8 cellular contexts compared by ENCODE assay signal in genomic region chrX:130539721-130540321, GRCh38.
DNase-seq lines count a peak whose midpoint lies in the region; ATAC-seq and TF ChIP-seq lines count a peak whose summit lies in the region.

No MANE protein-coding gene starts in this region.

- no peaks in the 10 kb centered on the region for H3K79me2 ChIP-seq in OCI-LY1 (ENCODE audit: insufficient read depth, low read length)

- H3K27ac Mint-ChIP-seq in activated naive CD8-positive, alpha-beta T cell treated with anti-CD3 and anti-CD28 coated beads, Interleukin-2, amount 50 U/mL, for 24 hours = no peak overlapping the region

- no peaks in the 10 kb centered on the region for H3F3A ChIP-seq in OCI-LY1 (ENCODE audit: insufficient read depth, low read length)

- no peaks in the 10 kb centered on the region for H3K36me3 ChIP-seq in OCI-LY1 (ENCODE audit: insufficient read depth, low read length)

- no peak overlapping the region for H3K4me2 ChIP-seq in OCI-LY1 (ENCODE audit: low read length)

- H3K4me1 ChIP-seq in OCI-LY1 (ENCODE audit: insufficient read depth, low read length, severe bottlenecking) = no peaks in the 10 kb centered on the region

- ATAC-seq in HG03342 (IDR thresholded peaks at IDR 0.05; ENCODE audit: unreplicated experiment) (peak; percentile 78), HG02970 (IDR thresholded peaks at IDR 0.05; ENCODE audit: low FRiP score, unreplicated experiment) (no peak)
- ATAC-seq in activated naive CD8-positive, alpha-beta T cell treated with anti-CD3 and anti-CD28 coated beads, Interleukin-2, amount 50 U/mL, for 24 hours = no peak

- no peaks in the 10 kb centered on the region for H3K9me3 ChIP-seq in OCI-LY1 (ENCODE audit: low read length)

- H4K20me1 ChIP-seq in OCI-LY1 (ENCODE audit: insufficient read depth, low read length) = no peaks in the 10 kb centered on the region

- peak; percentile 17 for DNase-seq in 8988T
- DNase-seq in GM12865 (ENCODE audit: low read depth) = peak; percentile 58
- peak; percentile 25 for DNase-seq in activated naive CD8-positive, alpha-beta T cell treated with anti-CD3 and anti-CD28 coated beads, Interleukin-2, amount 50 U/mL, for 24 hours
- peak; percentile 32 for DNase-seq in hepatic stellate cell (ENCODE audit: low spot score)
- DNase-seq in stimulated activated CD4-positive, alpha-beta T cell treated with anti-CD3 and anti-CD28 coated beads, Interleukin-15, amount 100 ng/mL, for 24 hours = peak; percentile 50

- H3K27me3 Mint-ChIP-seq in activated naive CD8-positive, alpha-beta T cell treated with anti-CD3 and anti-CD28 coated beads, Interleukin-2, amount 50 U/mL, for 24 hours = peaks cover 2% of the 10 kb centered on the region

- no peaks in the 10 kb centered on the region for H3K27me3 ChIP-seq in OCI-LY1 (ENCODE audit: insufficient read depth, low read length)

- no peaks in the 10 kb centered on the region for H3K4me1 Mint-ChIP-seq in activated naive CD8-positive, alpha-beta T cell treated with anti-CD3 and anti-CD28 coated beads, Interleukin-2, amount 50 U/mL, for 24 hours

- no peaks in the 10 kb centered on the region for H3K9me3 Mint-ChIP-seq in activated naive CD8-positive, alpha-beta T cell treated with anti-CD3 and anti-CD28 coated beads, Interleukin-2, amount 50 U/mL, for 24 hours

- H3K36me3 Mint-ChIP-seq in activated naive CD8-positive, alpha-beta T cell treated with anti-CD3 and anti-CD28 coated beads, Interleukin-2, amount 50 U/mL, for 24 hours (ENCODE audit: low read depth) = no peaks in the 10 kb centered on the region

- H3K9ac ChIP-seq in OCI-LY1 (ENCODE audit: low read length) = no peak overlapping the region

- no peaks in the 10 kb centered on the region for H3K9me2 ChIP-seq in OCI-LY1 (ENCODE audit: low read depth, low read length)

- H3K27ac ChIP-seq in OCI-LY1 (ENCODE audit: low read depth, low read length, poor library complexity, severe bottlenecking) = no peak overlapping the region

- no peak overlapping the region for H2AFZ ChIP-seq in OCI-LY1 (ENCODE audit: low read length)

- H3K4me3 ChIP-seq in GM12865 (ENCODE audit: low read depth, low read length) (no peak overlapping the region), OCI-LY1 (ENCODE audit: low read depth, low read length, poor library complexity, severe bottlenecking) (no peak overlapping the region)

- H3K4me3 Mint-ChIP-seq in activated naive CD8-positive, alpha-beta T cell treated with anti-CD3 and anti-CD28 coated beads, Interleukin-2, amount 50 U/mL, for 24 hours = no peak overlapping the region

- TF ChIP-seq CTCF in GM12865 (IDR thresholded peaks at IDR 0.05; ENCODE audit: insufficient read depth, low read depth, low read length, missing control alignments) (peak; percentile 61), OCI-LY1 (IDR thresholded peaks at IDR 0.05; ENCODE audit: low read length) (peak; percentile 61)
